Comparison of ENCODE assay signal across 8 cellular contexts in genomic region chr14:69818760-69819191, GRCh38. TPM values are rescaled to one million over a fixed set of nuclear protein-coding genes. Genes with fewer than 3 reads are reported as not detected.
DNase-seq lines count a peak whose midpoint lies in the region; ATAC-seq and TF ChIP-seq lines count a peak whose summit lies in the region.

No MANE protein-coding gene starts in this region.

- intact Hi-C loops in HCT116 (cut with micrococcal nuclease) = loop anchor here (1.0 to 10.0 kb wide), 4 partner anchors 209 to 746 kb away; no protein-coding TSS in a partner anchor

- H3K27me3 Mint-ChIP-seq in activated CD4-positive, alpha-beta memory T cell treated with anti-CD3 and anti-CD28 coated beads, Interleukin-2, amount 10 ng/mL, durations not matched to agents 7 days and 5 days = peaks cover 11% of the 10 kb centered on the region
- H3K27me3 Mint-ChIP-seq in effector memory CD8-positive, alpha-beta T cell = peaks cover 0 to 8% of the 10 kb centered on the region in 2 donors
- H3K27me3 Mint-ChIP-seq in memory B cell = peaks cover 8% of the 10 kb centered on the region

- H2AFZ ChIP-seq in HCT116 (ENCODE audit: low read depth, low read length, poor library complexity, severe bottlenecking) = no peak overlapping the region

- H3K79me2 ChIP-seq in HCT116 (ENCODE audit: insufficient read depth, low read length) = no peaks in the 10 kb centered on the region

- DNase-seq in HCT116 (ENCODE audit: low read depth, low spot score) (peak; percentile 66), NCI-H526 (lab: John Stamatoyannopoulos, UW) (peak; percentile 41 to 75), memory B cell (ENCODE audit: low spot score in 2 of 2) (peak; percentile 73 to 74), NCI-H1048 (lab: John Stamatoyannopoulos, UW) (no peak)
- peak; percentile 50 for DNase-seq in activated CD4-positive, alpha-beta memory T cell treated with anti-CD3 and anti-CD28 coated beads, Interleukin-2, amount 10 ng/mL, durations not matched to agents 7 days and 5 days
- DNase-seq in effector memory CD8-positive, alpha-beta T cell = peak; percentile 63 to 76 (median 67)
- peak; percentile 2 to 15 for DNase-seq in stimulated activated CD8-positive, alpha-beta memory T cell treated with anti-CD3 and anti-CD28 coated beads, Interleukin-7, amount 100 ng/mL, for 1 hour (ENCODE audit: low read depth in 2 of 2)

- RAD21 ChIA-PET in HCT116 (lab: Charles Lee; ENCODE audit: low non-redundant PET in 1 of 2, low total read pairs in 2 of 2, uncharacterized antibody in 2 of 2, unreplicated experiment in 2 of 2) = interaction anchor here (0.7 to 1.6 kb wide), 4 partner anchors 15 to 255 kb away, joined by 3 to 22 read pairs (median 8); no protein-coding TSS in a partner anchor

- peak; percentile 97 for ATAC-seq in HCT116
- peak; percentile 77 for ATAC-seq in effector memory CD8-positive, alpha-beta T cell (replicated peaks)
- peak; percentile 81 for ATAC-seq in memory B cell (ENCODE audit: low read depth)

- peak; percentile 93 for TF ChIP-seq RAD21 in HCT116 (IDR thresholded peaks at IDR 0.05; ENCODE audit: low read depth)

- no peak overlapping the region for H3K4me3 ChIP-seq in HCT116 (replicated peaks in 1 of 2; ENCODE audit: low read depth in 1 of 2, low read length in 2 of 2)

- H3K4me2 ChIP-seq in HCT116 (ENCODE audit: low read length) = peak overlapping the region; percentile 14; the same call in 1 of the 2 replicates

- no peak overlapping the region for H3K4me3 Mint-ChIP-seq in activated CD4-positive, alpha-beta memory T cell treated with anti-CD3 and anti-CD28 coated beads, Interleukin-2, amount 10 ng/mL, durations not matched to agents 7 days and 5 days
- no peak overlapping the region for H3K4me3 Mint-ChIP-seq in effector memory CD8-positive, alpha-beta T cell
- H3K4me3 Mint-ChIP-seq in memory B cell = peak overlapping the region; percentile 6

- no peaks in the 10 kb centered on the region for H3K4me1 ChIP-seq in HCT116 (ENCODE audit: control insufficient read depth in 1 of 2, insufficient read depth in 2 of 2, low read length in 2 of 2)

- peaks cover 25% of the 10 kb centered on the region for H3K27me3 ChIP-seq in HCT116 (ENCODE audit: insufficient read depth, low read length)

- CTCF ChIA-PET in HCT116 (lab: Charles Lee) = interaction anchor here (0.8 to 3.2 kb wide), 6 partner anchors 60 to 255 kb away, joined by 3 to 63 read pairs (median 4); no protein-coding TSS in a partner anchor
- CTCF ChIA-PET in activated CD4-positive, alpha-beta memory T cell treated with anti-CD3 and anti-CD28 coated beads, Interleukin-2, amount 10 ng/mL, durations not matched to agents 7 days and 5 days (lab: Charles Lee) = interaction anchor here (0.7 to 2.0 kb wide), 14 partner anchors 10 to 749 kb away, joined by 3 to 26 read pairs (median 5); no protein-coding TSS in a partner anchor

- TF ChIP-seq CTCF in C4-2B (conservative IDR thresholded peaks at IDR 0.05) (peak; percentile 92), HCT116 (IDR thresholded peaks at IDR 0.05 in 2 of 3, conservative IDR thresholded peaks at IDR 0.05 in 1 of 3; ENCODE audit: borderline replicate concordance in 1 of 3, insufficient read depth in 1 of 3, low read depth in 2 of 3, low read length in 2 of 3) (peak; percentile 71 to 95 (median 88))

- no peaks in the 10 kb centered on the region for H4K20me1 ChIP-seq in HCT116 (ENCODE audit: insufficient read depth)

- POLR2A ChIA-PET in HCT116 (lab: Charles Lee) = no interaction called here
- POLR2A ChIA-PET in activated CD4-positive, alpha-beta memory T cell treated with anti-CD3 and anti-CD28 coated beads, Interleukin-2, amount 10 ng/mL, durations not matched to agents 7 days and 5 days (lab: Charles Lee) = interaction anchor here (0.8 kb wide), 1 partner anchor 300 kb away, joined by 3 read pairs; no protein-coding TSS in a partner anchor

- no peak overlapping the region for H3K9ac ChIP-seq in HCT116 (ENCODE audit: low read length)

- H3K36me3 ChIP-seq in HCT116 (ENCODE audit: control insufficient read depth in 1 of 2, insufficient read depth in 2 of 2, low read length in 2 of 2) = no peaks in the 10 kb centered on the region

- H3K27ac ChIP-seq in C4-2B = no peak overlapping the region
- no peak overlapping the region for H3K27ac ChIP-seq in HCT116 (ENCODE audit: low read depth, low read length)

- no TSS peak for BruUV-seq in HCT116 (replicated peaks; lab: Mats Ljungman, UMichigan)

- H3K4me1 Mint-ChIP-seq in activated CD4-positive, alpha-beta memory T cell treated with anti-CD3 and anti-CD28 coated beads, Interleukin-2, amount 10 ng/mL, durations not matched to agents 7 days and 5 days = peaks cover 2% of the 10 kb centered on the region
- no peaks in the 10 kb centered on the region for H3K4me1 Mint-ChIP-seq in effector memory CD8-positive, alpha-beta T cell (ENCODE audit: low read depth in 2 of 2)
- H3K4me1 Mint-ChIP-seq in memory B cell = peaks cover 7% of the 10 kb centered on the region

- TF ChIP-seq POLR2A in HCT116 (IDR thresholded peaks at IDR 0.05; ENCODE audit: borderline replicate concordance, extremely low read depth, insufficient read depth, insufficient read length) = no peak

- H3K27ac Mint-ChIP-seq in activated CD4-positive, alpha-beta memory T cell treated with anti-CD3 and anti-CD28 coated beads, Interleukin-2, amount 10 ng/mL, durations not matched to agents 7 days and 5 days = no peak overlapping the region
- H3K27ac Mint-ChIP-seq in effector memory CD8-positive, alpha-beta T cell = no peak overlapping the region
- H3K27ac Mint-ChIP-seq in memory B cell = no peak overlapping the region

- H3K9me3 ChIP-seq in HCT116 (ENCODE audit: control insufficient read depth in 1 of 2, insufficient read depth in 1 of 2, low read depth in 1 of 2, low read length in 2 of 2) = no peaks in the 10 kb centered on the region

- H3K36me3 Mint-ChIP-seq in activated CD4-positive, alpha-beta memory T cell treated with anti-CD3 and anti-CD28 coated beads, Interleukin-2, amount 10 ng/mL, durations not matched to agents 7 days and 5 days (ENCODE audit: low read depth) = no peaks in the 10 kb centered on the region
- no peaks in the 10 kb centered on the region for H3K36me3 Mint-ChIP-seq in effector memory CD8-positive, alpha-beta T cell (ENCODE audit: insufficient read depth)
- H3K36me3 Mint-ChIP-seq in memory B cell = no peaks in the 10 kb centered on the region

- H3K9me3 Mint-ChIP-seq in activated CD4-positive, alpha-beta memory T cell treated with anti-CD3 and anti-CD28 coated beads, Interleukin-2, amount 10 ng/mL, durations not matched to agents 7 days and 5 days = no peaks in the 10 kb centered on the region
- no peaks in the 10 kb centered on the region for H3K9me3 Mint-ChIP-seq in effector memory CD8-positive, alpha-beta T cell
- H3K9me3 Mint-ChIP-seq in memory B cell = no peaks in the 10 kb centered on the region

- no peaks in the 10 kb centered on the region for H3K9me2 ChIP-seq in HCT116 (ENCODE audit: insufficient read depth)

TF ChIP-seq in HCT116, 20 proteins besides CTCF, POLR2A, EP300 and RAD21:
- peak; percentile 34; the same call in 1 of the 2 replicates for TF ChIP-seq MAX (IDR thresholded peaks at IDR 0.05)
- TF ChIP-seq FOSL1 (IDR thresholded peaks at IDR 0.05; ENCODE audit: low read depth) = no peak
- TF ChIP-seq ZFX (IDR thresholded peaks at IDR 0.05) = no peak
- TF ChIP-seq SRF (IDR thresholded peaks at IDR 0.05; ENCODE audit: low read depth) = no peak
- no peak for TF ChIP-seq ATF3 (IDR thresholded peaks at IDR 0.05)
- no peak for TF ChIP-seq JUND (IDR thresholded peaks at IDR 0.05)

RNA-seq across cellular contexts. Expression of gene SLC10A1, which starts 21.7 kb away (rescaled TPM):
- total RNA-seq in HCT116 (2021; ENCODE audit: unreplicated experiment) = not detected
- polyA plus RNA-seq in HCT116 (2012) = not detected in 2 replicates
- total RNA-seq in activated CD4-positive, alpha-beta memory T cell treated with anti-CD3 and anti-CD28 coated beads, Interleukin-2, amount 10 ng/mL, durations not matched to agents 7 days and 5 days = not detected

RNA-seq across cellular contexts. Expression of gene SRSF5, which starts 51.8 kb away (rescaled TPM):
- total RNA-seq in HCT116 (2021; ENCODE audit: unreplicated experiment) = 258 TPM
- 246 and 285 TPM in 2 replicates for polyA plus RNA-seq in HCT116 (2012)
- 100 to 1,000 TPM; 368 to 376 TPM for total RNA-seq in activated CD4-positive, alpha-beta memory T cell treated with anti-CD3 and anti-CD28 coated beads, Interleukin-2, amount 10 ng/mL, durations not matched to agents 7 days and 5 days
